Comparison of ENCODE assay signal across 1 cellular context in the genomic region with DNA sequence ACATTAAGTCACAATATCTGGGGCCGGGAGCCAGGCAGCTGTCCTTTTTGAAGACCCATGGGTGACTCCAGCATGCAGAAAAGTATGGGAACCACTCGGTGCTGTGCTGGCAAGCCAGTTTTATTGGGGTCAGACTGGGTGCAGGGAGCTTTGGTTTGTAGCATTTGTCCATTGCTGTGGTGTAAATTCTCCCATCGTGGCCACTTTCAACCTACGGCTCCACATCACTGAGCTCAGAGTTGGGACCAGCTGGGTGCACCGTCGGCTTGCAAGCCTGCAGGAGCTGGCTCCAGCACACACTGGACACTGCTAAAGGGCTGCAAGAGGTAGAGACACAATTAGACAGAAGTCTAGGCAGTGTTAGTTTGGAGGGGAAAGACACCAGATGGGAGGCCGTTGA.
TF ChIP-seq lines count a peak whose summit lies in the region.

No MANE protein-coding gene starts in this region.

TF ChIP-seq in GM23338, 12 proteins besides CTCF, POLR2A, EP300 and RAD21 (continued from another document):
- TF ChIP-seq, protein P1, sequence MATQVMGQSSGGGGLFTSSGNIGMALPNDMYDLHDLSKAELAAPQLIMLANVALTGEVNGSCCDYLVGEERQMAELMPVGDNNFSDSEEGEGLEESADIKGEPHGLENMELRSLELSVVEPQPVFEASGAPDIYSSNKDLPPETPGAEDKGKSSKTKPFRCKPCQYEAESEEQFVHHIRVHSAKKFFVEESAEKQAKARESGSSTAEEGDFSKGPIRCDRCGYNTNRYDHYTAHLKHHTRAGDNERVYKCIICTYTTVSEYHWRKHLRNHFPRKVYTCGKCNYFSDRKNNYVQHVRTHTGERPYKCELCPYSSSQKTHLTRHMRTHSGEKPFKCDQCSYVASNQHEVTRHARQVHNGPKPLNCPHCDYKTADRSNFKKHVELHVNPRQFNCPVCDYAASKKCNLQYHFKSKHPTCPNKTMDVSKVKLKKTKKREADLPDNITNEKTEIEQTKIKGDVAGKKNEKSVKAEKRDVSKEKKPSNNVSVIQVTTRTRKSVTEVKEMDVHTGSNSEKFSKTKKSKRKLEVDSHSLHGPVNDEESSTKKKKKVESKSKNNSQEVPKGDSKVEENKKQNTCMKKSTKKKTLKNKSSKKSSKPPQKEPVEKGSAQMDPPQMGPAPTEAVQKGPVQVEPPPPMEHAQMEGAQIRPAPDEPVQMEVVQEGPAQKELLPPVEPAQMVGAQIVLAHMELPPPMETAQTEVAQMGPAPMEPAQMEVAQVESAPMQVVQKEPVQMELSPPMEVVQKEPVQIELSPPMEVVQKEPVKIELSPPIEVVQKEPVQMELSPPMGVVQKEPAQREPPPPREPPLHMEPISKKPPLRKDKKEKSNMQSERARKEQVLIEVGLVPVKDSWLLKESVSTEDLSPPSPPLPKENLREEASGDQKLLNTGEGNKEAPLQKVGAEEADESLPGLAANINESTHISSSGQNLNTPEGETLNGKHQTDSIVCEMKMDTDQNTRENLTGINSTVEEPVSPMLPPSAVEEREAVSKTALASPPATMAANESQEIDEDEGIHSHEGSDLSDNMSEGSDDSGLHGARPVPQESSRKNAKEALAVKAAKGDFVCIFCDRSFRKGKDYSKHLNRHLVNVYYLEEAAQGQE (IDR thresholded peaks at IDR 0.05; ENCODE audit: unreplicated experiment) = no peak
- TF ChIP-seq CREB1 (CRISPR knock-in tag; IDR thresholded peaks at IDR 0.05; ENCODE audit: low read depth) (no peak), EZH2 (IDR thresholded peaks at IDR 0.05; ENCODE audit: low read depth, unreplicated experiment) (no peak), JUNB (IDR thresholded peaks at IDR 0.05; ENCODE audit: unreplicated experiment) (no peak)
- TF ChIP-seq, protein P2, sequence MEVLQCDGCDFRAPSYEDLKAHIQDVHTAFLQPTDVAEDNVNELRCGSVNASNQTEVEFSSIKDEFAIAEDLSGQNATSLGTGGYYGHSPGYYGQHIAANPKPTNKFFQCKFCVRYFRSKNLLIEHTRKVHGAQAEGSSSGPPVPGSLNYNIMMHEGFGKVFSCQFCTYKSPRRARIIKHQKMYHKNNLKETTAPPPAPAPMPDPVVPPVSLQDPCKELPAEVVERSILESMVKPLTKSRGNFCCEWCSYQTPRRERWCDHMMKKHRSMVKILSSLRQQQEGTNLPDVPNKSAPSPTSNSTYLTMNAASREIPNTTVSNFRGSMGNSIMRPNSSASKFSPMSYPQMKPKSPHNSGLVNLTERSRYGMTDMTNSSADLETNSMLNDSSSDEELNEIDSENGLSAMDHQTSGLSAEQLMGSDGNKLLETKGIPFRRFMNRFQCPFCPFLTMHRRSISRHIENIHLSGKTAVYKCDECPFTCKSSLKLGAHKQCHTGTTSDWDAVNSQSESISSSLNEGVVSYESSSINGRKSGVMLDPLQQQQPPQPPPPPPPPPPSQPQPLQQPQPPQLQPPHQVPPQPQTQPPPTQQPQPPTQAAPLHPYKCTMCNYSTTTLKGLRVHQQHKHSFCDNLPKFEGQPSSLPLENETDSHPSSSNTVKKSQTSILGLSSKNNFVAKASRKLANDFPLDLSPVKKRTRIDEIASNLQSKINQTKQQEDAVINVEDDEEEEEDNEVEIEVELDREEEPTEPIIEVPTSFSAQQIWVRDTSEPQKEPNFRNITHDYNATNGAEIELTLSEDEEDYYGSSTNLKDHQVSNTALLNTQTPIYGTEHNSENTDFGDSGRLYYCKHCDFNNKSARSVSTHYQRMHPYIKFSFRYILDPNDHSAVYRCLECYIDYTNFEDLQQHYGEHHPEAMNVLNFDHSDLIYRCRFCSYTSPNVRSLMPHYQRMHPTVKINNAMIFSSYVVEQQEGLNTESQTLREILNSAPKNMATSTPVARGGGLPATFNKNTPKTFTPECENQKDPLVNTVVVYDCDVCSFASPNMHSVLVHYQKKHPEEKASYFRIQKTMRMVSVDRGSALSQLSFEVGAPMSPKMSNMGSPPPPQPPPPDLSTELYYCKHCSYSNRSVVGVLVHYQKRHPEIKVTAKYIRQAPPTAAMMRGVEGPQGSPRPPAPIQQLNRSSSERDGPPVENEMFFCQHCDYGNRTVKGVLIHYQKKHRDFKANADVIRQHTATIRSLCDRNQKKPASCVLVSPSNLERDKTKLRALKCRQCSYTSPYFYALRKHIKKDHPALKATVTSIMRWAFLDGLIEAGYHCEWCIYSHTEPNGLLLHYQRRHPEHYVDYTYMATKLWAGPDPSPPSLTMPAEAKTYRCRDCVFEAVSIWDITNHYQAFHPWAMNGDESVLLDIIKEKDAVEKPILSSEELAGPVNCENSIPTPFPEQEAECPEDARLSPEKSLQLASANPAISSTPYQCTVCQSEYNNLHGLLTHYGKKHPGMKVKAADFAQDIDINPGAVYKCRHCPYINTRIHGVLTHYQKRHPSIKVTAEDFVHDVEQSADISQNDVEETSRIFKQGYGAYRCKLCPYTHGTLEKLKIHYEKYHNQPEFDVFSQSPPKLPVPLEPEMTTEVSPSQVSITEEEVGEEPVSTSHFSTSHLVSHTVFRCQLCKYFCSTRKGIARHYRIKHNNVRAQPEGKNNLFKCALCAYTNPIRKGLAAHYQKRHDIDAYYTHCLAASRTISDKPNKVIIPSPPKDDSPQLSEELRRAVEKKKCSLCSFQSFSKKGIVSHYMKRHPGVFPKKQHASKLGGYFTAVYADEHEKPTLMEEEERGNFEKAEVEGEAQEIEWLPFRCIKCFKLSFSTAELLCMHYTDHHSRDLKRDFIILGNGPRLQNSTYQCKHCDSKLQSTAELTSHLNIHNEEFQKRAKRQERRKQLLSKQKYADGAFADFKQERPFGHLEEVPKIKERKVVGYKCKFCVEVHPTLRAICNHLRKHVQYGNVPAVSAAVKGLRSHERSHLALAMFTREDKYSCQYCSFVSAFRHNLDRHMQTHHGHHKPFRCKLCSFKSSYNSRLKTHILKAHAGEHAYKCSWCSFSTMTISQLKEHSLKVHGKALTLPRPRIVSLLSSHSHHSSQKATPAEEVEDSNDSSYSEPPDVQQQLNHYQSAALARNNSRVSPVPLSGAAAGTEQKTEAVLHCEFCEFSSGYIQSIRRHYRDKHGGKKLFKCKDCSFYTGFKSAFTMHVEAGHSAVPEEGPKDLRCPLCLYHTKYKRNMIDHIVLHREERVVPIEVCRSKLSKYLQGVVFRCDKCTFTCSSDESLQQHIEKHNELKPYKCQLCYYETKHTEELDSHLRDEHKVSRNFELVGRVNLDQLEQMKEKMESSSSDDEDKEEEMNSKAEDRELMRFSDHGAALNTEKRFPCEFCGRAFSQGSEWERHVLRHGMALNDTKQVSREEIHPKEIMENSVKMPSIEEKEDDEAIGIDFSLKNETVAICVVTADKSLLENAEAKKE (CRISPR knock-in tag; IDR thresholded peaks at IDR 0.05) = no peak
